ENCODE assay signal across 28 cellular contexts in the genomic region with DNA sequence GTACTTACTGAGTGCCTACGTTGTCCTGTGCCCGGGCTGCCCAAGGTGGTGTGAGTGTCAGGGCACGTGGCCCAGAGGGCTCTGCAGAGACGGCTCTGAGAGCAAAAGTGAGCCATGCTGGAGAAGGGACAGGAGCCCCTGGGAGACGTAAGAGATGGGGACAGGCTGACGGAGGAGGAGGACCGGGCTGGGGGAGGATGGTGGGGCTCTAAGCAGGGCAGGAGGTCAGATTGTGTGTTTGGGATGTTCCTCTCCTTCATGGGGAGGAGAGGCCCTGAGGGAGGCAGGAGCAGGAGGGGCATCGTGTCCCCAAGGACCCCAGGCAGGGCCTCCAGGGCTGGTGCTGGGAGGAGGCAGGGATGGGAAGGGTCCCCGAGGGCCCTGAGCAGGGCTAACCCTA.
"Had no signal": no experiment of that assay in that cellular context is flagged by ENCODE, and none has a peak within 500 bp of the region (broad histone marks: within the 10 kb centered on the region; RNA-seq: fewer than 3 reads in every experiment).

No MANE protein-coding gene starts in this region.

- H3K27ac ChIP-seq: ascending aorta, cardiac muscle cell, colonic mucosa, gastroesophageal sphincter, hepatocyte, suprapubic skin, tibial artery had no signal

- H3K4me2 ChIP-seq: hepatocyte had no signal

- ATAC-seq: activated CD4-positive, alpha-beta T cell treated with anti-CD3 and anti-CD28 coated beads for 36 hours; gastroesophageal sphincter; left colon; naive thymus-derived CD8-positive, alpha-beta T cell; right cardiac atrium; stimulated activated naive B cell treated with anti-CD40 and anti-IgM and Interleukin-4, amounts not matched to agents 10 μg/mL and 1 μg/mL and 100 μg/mL, for 72 hours had no signal

- H3K27ac Mint-ChIP-seq: activated CD4-positive, alpha-beta T cell treated with anti-CD3 and anti-CD28 coated beads for 36 hours; activated naive CD4-positive, alpha-beta T cell treated with anti-CD3 and anti-CD28 coated beads, Interleukin-2, amount 10 ng/mL, durations not matched to agents 7 days and 5 days; activated naive CD8-positive, alpha-beta T cell treated with anti-CD3 and anti-CD28 coated beads, Interleukin-2, amount 10 ng/mL, durations not matched to agents 7 days and 5 days; activated T-cell treated with anti-CD3 and anti-CD28 coated beads, Interleukin-2, amount 50 U/mL, for 24 hours; memory B cell; stimulated activated naive B cell treated with anti-CD40 and anti-IgM and Interleukin-4, amounts not matched to agents 10 μg/mL and 1 μg/mL and 100 μg/mL, for 72 hours had no signal

- H3K36me3 Mint-ChIP-seq: activated naive CD4-positive, alpha-beta T cell treated with anti-CD3 and anti-CD28 coated beads, Interleukin-2, amount 10 ng/mL, durations not matched to agents 7 days and 5 days; activated naive CD8-positive, alpha-beta T cell treated with anti-CD3 and anti-CD28 coated beads, Interleukin-2, amount 10 ng/mL, durations not matched to agents 7 days and 5 days; naive thymus-derived CD8-positive, alpha-beta T cell; stimulated activated naive B cell treated with anti-CD40 and anti-IgM and Interleukin-4, amounts not matched to agents 10 μg/mL and 1 μg/mL and 100 μg/mL, for 72 hours had no signal

- H2AFZ ChIP-seq: hepatocyte had no signal

- H3K4me1 Mint-ChIP-seq: activated CD4-positive, alpha-beta T cell treated with anti-CD3 and anti-CD28 coated beads for 36 hours; activated naive CD4-positive, alpha-beta T cell treated with anti-CD3 and anti-CD28 coated beads, Interleukin-2, amount 10 ng/mL, durations not matched to agents 7 days and 5 days; activated naive CD8-positive, alpha-beta T cell treated with anti-CD3 and anti-CD28 coated beads, Interleukin-2, amount 10 ng/mL, durations not matched to agents 7 days and 5 days; memory B cell; naive thymus-derived CD8-positive, alpha-beta T cell; stimulated activated naive B cell treated with anti-CD40 and anti-IgM and Interleukin-4, amounts not matched to agents 10 μg/mL and 1 μg/mL and 100 μg/mL, for 72 hours had no signal

- H3K27me3 ChIP-seq: ascending aorta, cardiac muscle cell, colonic mucosa, gastroesophageal sphincter, hepatocyte, suprapubic skin had no signal

- H3K9me3 Mint-ChIP-seq: activated naive CD4-positive, alpha-beta T cell treated with anti-CD3 and anti-CD28 coated beads, Interleukin-2, amount 10 ng/mL, durations not matched to agents 7 days and 5 days; activated naive CD8-positive, alpha-beta T cell treated with anti-CD3 and anti-CD28 coated beads, Interleukin-2, amount 10 ng/mL, durations not matched to agents 7 days and 5 days; activated T-cell treated with anti-CD3 and anti-CD28 coated beads, Interleukin-2, amount 50 U/mL, for 24 hours; naive thymus-derived CD8-positive, alpha-beta T cell; neural crest cell had no signal

- H3K79me2 ChIP-seq: hepatocyte had no signal

- H3K4me1 ChIP-seq: ascending aorta, colonic mucosa, gastroesophageal sphincter, suprapubic skin, tibial artery had no signal

- DNase-seq: activated CD4-positive, alpha-beta T cell treated with anti-CD3 and anti-CD28 coated beads for 36 hours; activated CD4-positive, alpha-beta T cell treated with anti-CD3 and anti-CD28 coated beads, Interleukin-2, amount 50 U/mL, for 48 hours; activated CD4-positive, CD25-positive, alpha-beta regulatory T cell; activated CD8-positive, alpha-beta memory T cell treated with anti-CD3 and anti-CD28 coated beads for 24 hours; activated CD8-positive, alpha-beta memory T cell treated with anti-CD3 and anti-CD28 coated beads, Interleukin-2, amount 50 U/mL, for 4 hours; activated gamma-delta T cell; activated naive CD4-positive, alpha-beta T cell treated with anti-CD3 and anti-CD28 coated beads, Interleukin-2, amount 10 ng/mL, durations not matched to agents 7 days and 5 days; activated naive CD8-positive, alpha-beta T cell treated with anti-CD3 and anti-CD28 coated beads, Interleukin-2, amount 10 ng/mL, durations not matched to agents 7 days and 5 days; cerebellar nuclear complex; colonic mucosa; effector memory CD4-positive, alpha-beta T cell; left colon; naive thymus-derived CD8-positive, alpha-beta T cell; occipital lobe; right cardiac atrium; stimulated activated CD4-positive, alpha-beta T cell treated with anti-CD3 and anti-CD28 coated beads, Interleukin-15, amount 100 ng/mL, for 24 hours; stimulated activated CD4-positive, alpha-beta T cell treated with anti-CD3 and anti-CD28 coated beads, Interleukin-2, amount 100 ng/mL, for 24 hours; stimulated activated naive B cell treated with anti-CD40 and anti-IgM and Interleukin-4, amounts not matched to agents 10 μg/mL and 1 μg/mL and 100 μg/mL, for 72 hours had no signal

- H3K36me3 ChIP-seq: ascending aorta, cardiac muscle cell, colonic mucosa, gastroesophageal sphincter, suprapubic skin, tibial artery had no signal

- H3K27me3 Mint-ChIP-seq: activated CD4-positive, alpha-beta T cell treated with anti-CD3 and anti-CD28 coated beads for 36 hours; activated naive CD4-positive, alpha-beta T cell treated with anti-CD3 and anti-CD28 coated beads, Interleukin-2, amount 10 ng/mL, durations not matched to agents 7 days and 5 days; brain; memory B cell; naive thymus-derived CD8-positive, alpha-beta T cell had no signal

- H3K4me3 ChIP-seq: ascending aorta, cardiac muscle cell, colonic mucosa, gastroesophageal sphincter, hepatocyte, suprapubic skin, tibial artery had no signal

- H3K4me3 Mint-ChIP-seq: activated CD4-positive, alpha-beta T cell treated with anti-CD3 and anti-CD28 coated beads for 36 hours; activated naive CD4-positive, alpha-beta T cell treated with anti-CD3 and anti-CD28 coated beads, Interleukin-2, amount 10 ng/mL, durations not matched to agents 7 days and 5 days; activated naive CD8-positive, alpha-beta T cell treated with anti-CD3 and anti-CD28 coated beads, Interleukin-2, amount 10 ng/mL, durations not matched to agents 7 days and 5 days; activated T-cell treated with anti-CD3 and anti-CD28 coated beads, Interleukin-2, amount 50 U/mL, for 24 hours; brain; memory B cell; naive thymus-derived CD8-positive, alpha-beta T cell; neural crest cell; stimulated activated naive B cell treated with anti-CD40 and anti-IgM and Interleukin-4, amounts not matched to agents 10 μg/mL and 1 μg/mL and 100 μg/mL, for 72 hours had no signal

- H3K9me3 ChIP-seq: ascending aorta, colonic mucosa, gastroesophageal sphincter, suprapubic skin, tibial artery had no signal
